ENCODE assay signal across 8 cellular contexts in genomic region chr20:49278817-49279676, GRCh38. TPM values are rescaled to one million over a fixed set of nuclear protein-coding genes. Genes with fewer than 3 reads are reported as not detected.
DNase-seq lines count a peak whose midpoint lies in the region; ATAC-seq and TF ChIP-seq lines count a peak whose summit lies in the region.

No MANE protein-coding gene starts in this region.

- DNase-seq in HEK293T (ENCODE audit: extremely low spot score) (no peak), WERI-Rb-1 (no peak), endothelial cell (ENCODE audit: low spot score) (peak; percentile 5), DMS114 treated with DMSO at 0.1 percent for 48 hours (lab: John Stamatoyannopoulos, UW; ENCODE audit: unreplicated experiment) (no peak), kidney glomerular epithelial cell (lab: John Stamatoyannopoulos, UW) (no peak)

- H3K4me3 ChIP-seq in ACC112 (ENCODE audit: low read depth, low read length), result peak overlapping the region; percentile 92
- H3K4me3 ChIP-seq in WERI-Rb-1 (ENCODE audit: low read depth, low read length), result peak overlapping the region; percentile 94

- no peak overlapping the region for H2AFZ ChIP-seq in ACC112 (ENCODE audit: low read length, unreplicated experiment)

- H3K27me3 ChIP-seq in ACC112 (ENCODE audit: insufficient read depth, low read length), result no peaks in the 10 kb centered on the region
- no peaks in the 10 kb centered on the region for H3K27me3 ChIP-seq in WERI-Rb-1 (ENCODE audit: insufficient read depth, low read depth, severe bottlenecking)

- peaks cover 62% of the 10 kb centered on the region for H3K4me1 Mint-ChIP-seq in endothelial cell (ENCODE audit: unreplicated experiment)
- peaks cover 52% of the 10 kb centered on the region for H3K4me1 Mint-ChIP-seq in nephron

- peaks cover 69% of the 10 kb centered on the region for H3K36me3 Mint-ChIP-seq in endothelial cell (ENCODE audit: low read depth, unreplicated experiment)
- H3K36me3 Mint-ChIP-seq in nephron (ENCODE audit: low read depth), result peaks cover 72% of the 10 kb centered on the region

- no peak for ATAC-seq in HG03432 (IDR thresholded peaks at IDR 0.05; ENCODE audit: unreplicated experiment)

- TF ChIP-seq CTCF in WERI-Rb-1 (IDR thresholded peaks at IDR 0.05; ENCODE audit: low read depth, low read length) (no peak), endothelial cell (IDR thresholded peaks at IDR 0.05; ENCODE audit: unreplicated experiment) (no peak), nephron (IDR thresholded peaks at IDR 0.05; ENCODE audit: unreplicated experiment in 3 of 3) (no peak)

- POLR2A ChIA-PET in HEK293T (lab: Yijun Ruan, JAX), result interaction anchor here (0.6 to 1.7 kb wide), 3 partner anchors 9 to 33 kb away, joined by 3 to 4 read pairs (median 3); no protein-coding TSS in a partner anchor

- H3K4me3 Mint-ChIP-seq in endothelial cell (ENCODE audit: unreplicated experiment) (peak overlapping the region; percentile 99), nephron (peak overlapping the region; percentile 87 to 94 (median 91))

- CTCF ChIA-PET in HEK293T (lab: Yijun Ruan, JAX), result no interaction called here

- H3K36me3 ChIP-seq in ACC112 (ENCODE audit: insufficient read depth, low read length) (peaks cover 64% of the 10 kb centered on the region), WERI-Rb-1 (peaks cover 73% of the 10 kb centered on the region)

- H3K27ac Mint-ChIP-seq in endothelial cell (ENCODE audit: unreplicated experiment) (peak overlapping the region; percentile 97), nephron (peak overlapping the region; percentile 86 to 95 (median 94))

- H3K4me1 ChIP-seq in ACC112 (ENCODE audit: control insufficient read depth, insufficient read depth, low read length, unreplicated experiment), result peaks cover 47% of the 10 kb centered on the region

- H3K27ac ChIP-seq in ACC112 (ENCODE audit: low read depth, low read length) (peak overlapping the region; percentile 86), WERI-Rb-1 (peak overlapping the region; percentile 90)

- peaks cover 12% of the 10 kb centered on the region for H3K9me3 ChIP-seq in WERI-Rb-1 (ENCODE audit: severe bottlenecking)

- peaks cover 22% of the 10 kb centered on the region for H3K9me3 Mint-ChIP-seq in endothelial cell (ENCODE audit: unreplicated experiment)
- H3K9me3 Mint-ChIP-seq in nephron, result peaks cover 42% of the 10 kb centered on the region

- peaks cover 90% of the 10 kb centered on the region for H3K79me2 ChIP-seq in ACC112 (ENCODE audit: control insufficient read depth, insufficient read depth, low read length, unreplicated experiment)

- H3K27me3 Mint-ChIP-seq in endothelial cell (ENCODE audit: unreplicated experiment), result peaks cover 24% of the 10 kb centered on the region
- peaks cover 4% of the 10 kb centered on the region for H3K27me3 Mint-ChIP-seq in nephron (ENCODE audit: low read depth)

TF ChIP-seq in HEK293T, 16 proteins besides CTCF, POLR2A, EP300 and RAD21:
- peak; percentile 39; the same call in 1 of the 2 replicates for TF ChIP-seq L3MBTL2 (conservative IDR thresholded peaks at IDR 0.05)
- TF ChIP-seq BHLHE40 (IDR thresholded peaks at IDR 0.05; ENCODE audit: borderline replicate concordance), result no peak
- TF ChIP-seq ARNT (IDR thresholded peaks at IDR 0.05), result no peak
- TF ChIP-seq LEF1 (IDR thresholded peaks at IDR 0.05; ENCODE audit: borderline replicate concordance), result no peak
- no peak for TF ChIP-seq FOXM1 (IDR thresholded peaks at IDR 0.05; ENCODE audit: borderline replicate concordance)
- TF ChIP-seq FOXA1 (IDR thresholded peaks at IDR 0.05), result no peak
- TF ChIP-seq, protein P1, sequence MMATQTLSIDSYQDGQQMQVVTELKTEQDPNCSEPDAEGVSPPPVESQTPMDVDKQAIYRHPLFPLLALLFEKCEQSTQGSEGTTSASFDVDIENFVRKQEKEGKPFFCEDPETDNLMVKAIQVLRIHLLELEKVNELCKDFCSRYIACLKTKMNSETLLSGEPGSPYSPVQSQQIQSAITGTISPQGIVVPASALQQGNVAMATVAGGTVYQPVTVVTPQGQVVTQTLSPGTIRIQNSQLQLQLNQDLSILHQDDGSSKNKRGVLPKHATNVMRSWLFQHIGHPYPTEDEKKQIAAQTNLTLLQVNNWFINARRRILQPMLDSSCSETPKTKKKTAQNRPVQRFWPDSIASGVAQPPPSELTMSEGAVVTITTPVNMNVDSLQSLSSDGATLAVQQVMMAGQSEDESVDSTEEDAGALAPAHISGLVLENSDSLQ (IDR thresholded peaks at IDR 0.05), result no peak
- 0 out of 2 replicates have a peak, but pooled peaks have one; percentile 37 for TF ChIP-seq ZNF384 (IDR thresholded peaks at IDR 0.05)
- TF ChIP-seq FOXK2 (IDR thresholded peaks at IDR 0.05), result no peak
- no peak for TF ChIP-seq NFRKB (IDR thresholded peaks at IDR 0.05)
- TF ChIP-seq SUZ12 (IDR thresholded peaks at IDR 0.05), result no peak

RNA-seq across cellular contexts. Expression of gene ZNFX1, which starts 1.2 kb away (rescaled TPM):
- total RNA-seq in endothelial cell (ENCODE audit: unreplicated experiment), result 25.0 TPM

RNA-seq across cellular contexts. Expression of gene DDX27, which starts 59.8 kb away (rescaled TPM):
- 29.6 TPM for total RNA-seq in endothelial cell (ENCODE audit: unreplicated experiment)
